In genomic region chr4:25113915-25114904, GRCh38 we compare ENCODE assay signal across 13 cellular contexts. TPM values are rescaled to one million over a fixed set of nuclear protein-coding genes. Genes with fewer than 3 reads are reported as not detected.
DNase-seq lines count a peak whose midpoint lies in the region; ATAC-seq, FAIRE-seq and TF ChIP-seq lines count a peak whose summit lies in the region.
"Had no signal": no experiment of that assay in that cellular context is flagged by ENCODE, and none has a peak within 500 bp of the region (broad histone marks: within the 10 kb centered on the region; RNA-seq: fewer than 3 reads in every experiment).

No MANE protein-coding gene starts in this region.

- TF ChIP-seq EP300 in HepG2 (IDR thresholded peaks at IDR 0.05; ENCODE audit: low read depth in 2 of 2, low read length in 2 of 2) (no peak), HepG2 (CRISPR knock-in tag; IDR thresholded peaks at IDR 0.05; ENCODE audit: borderline replicate concordance) (no peak)

- BruUV-seq in HepG2 (replicated peaks; lab: Mats Ljungman, UMichigan) = no TSS peak

- H3K4me2 ChIP-seq in HepG2 (ENCODE audit: low read depth, low read length) = no peak overlapping the region
- H3K4me2 ChIP-seq: KMS-11 had no signal

- FAIRE-seq in HepG2 (lab: Jason Lieb, UNC) = no peak
- no peak for FAIRE-seq in GM12891 (lab: Jason Lieb, UNC)
- FAIRE-seq: endometrium had no signal

- no peaks in the 10 kb centered on the region for H4K20me1 ChIP-seq in HepG2 (ENCODE audit: insufficient read depth, low read length)

- ATAC-seq in HepG2 (peak; percentile 34; the same call in 1 of the 3 replicates), right lobe of liver (no peak), SK-N-SH treated with all-trans-retinoic acid at 6 μM for 48 hours (peak; percentile 92)

- no peaks in the 10 kb centered on the region for H3K27me3 ChIP-seq in HepG2 (ENCODE audit: control insufficient read depth in 1 of 2, insufficient read depth in 2 of 2, low read length in 2 of 2)
- no peaks in the 10 kb centered on the region for H3K27me3 ChIP-seq in right lobe of liver
- no peaks in the 10 kb centered on the region for H3K27me3 ChIP-seq in vagina
- H3K27me3 ChIP-seq: cardiac muscle cell, upper lobe of left lung had no signal

- H3K27ac ChIP-seq in HepG2 (ENCODE audit: extremely low read length, insufficient read depth, low read length) = no peak overlapping the region
- no peak overlapping the region for H3K27ac ChIP-seq in right lobe of liver
- H3K27ac ChIP-seq in vagina = no peak overlapping the region
- H3K27ac ChIP-seq: cardiac muscle cell, KMS-11, upper lobe of left lung had no signal

- no peaks in the 10 kb centered on the region for H3K36me3 ChIP-seq in HepG2 (replicated peaks in 1 of 2; ENCODE audit: control insufficient read depth in 1 of 2, insufficient read depth in 2 of 2, low read length in 2 of 2)
- H3K36me3 ChIP-seq in right lobe of liver = no peaks in the 10 kb centered on the region
- no peaks in the 10 kb centered on the region for H3K36me3 ChIP-seq in vagina
- H3K36me3 ChIP-seq: cardiac muscle cell, upper lobe of left lung had no signal

- in situ Hi-C loops in HepG2 (cut with HindIII; ENCODE audit: extremely low pct_ligation_motif_present, low pct_unique_long_range_greater_than_20kb) = no loop called here

- no peak overlapping the region for H2AFZ ChIP-seq in HepG2 (ENCODE audit: low read length)

- intact Hi-C loops in HepG2 (cut with micrococcal nuclease; ENCODE audit: unreplicated experiment) = no loop called here
- intact Hi-C loops in right lobe of liver (cut with DNase I) = no loop called here
- intact Hi-C loops in vagina (cut with DNase I) = no loop called here

- TF ChIP-seq POLR2A in HepG2 (IDR thresholded peaks at IDR 0.05; ENCODE audit: insufficient read depth in 1 of 2, low read depth in 2 of 2, low read length in 2 of 2) = no peak
- no peak for TF ChIP-seq POLR2A in right lobe of liver (IDR thresholded peaks at IDR 0.05)
- no peak for TF ChIP-seq POLR2A in vagina (IDR thresholded peaks at IDR 0.05)
- TF ChIP-seq POLR2A in GM12891 (IDR thresholded peaks at IDR 0.05; ENCODE audit: low read depth, low read length) = no peak

- TF ChIP-seq RAD21 in HepG2 (CRISPR knock-in tag; IDR thresholded peaks at IDR 0.05) = no peak

- TF ChIP-seq CTCF in HepG2 (CRISPR knock-in tag; IDR thresholded peaks at IDR 0.05) (no peak), right lobe of liver (IDR thresholded peaks at IDR 0.05) (no peak), foreskin fibroblast (IDR thresholded peaks at IDR 0.05; ENCODE audit: low read depth, low read length) (no peak), vagina (IDR thresholded peaks at IDR 0.05) (no peak)

- H3K9ac ChIP-seq in HepG2 (ENCODE audit: insufficient read depth, low read depth, low read length) = no peak overlapping the region
- H3K9ac ChIP-seq: KMS-11 had no signal

- no peaks in the 10 kb centered on the region for H3K4me1 ChIP-seq in HepG2 (ENCODE audit: insufficient read depth, low read length)
- no peaks in the 10 kb centered on the region for H3K4me1 ChIP-seq in right lobe of liver
- no peaks in the 10 kb centered on the region for H3K4me1 ChIP-seq in vagina
- H3K4me1 ChIP-seq: upper lobe of left lung had no signal

- DNase-seq in HepG2 (ENCODE audit: low spot score) = no peak
- DNase-seq in right lobe of liver = no peak
- DNase-seq in foreskin fibroblast = peak; percentile 65 to 81
- DNase-seq in NCI-H510A treated with DMSO at 0.1 percent for 48 hours (lab: John Stamatoyannopoulos, UW) = no peak
- DNase-seq in vagina (ENCODE audit: extremely low spot score in 2 of 2) = no peak
- no peak for DNase-seq in superior temporal gyrus (ENCODE audit: extremely low spot score)
- DNase-seq in GM12891 (ENCODE audit: insufficient read length, low spot score) = no peak
- DNase-seq: midbrain had no signal

- H3K4me3 ChIP-seq in HepG2 (replicated peaks in 1 of 3; ENCODE audit: insufficient read depth in 1 of 3, low read depth in 2 of 3, low read length in 3 of 3) = no peak overlapping the region
- H3K4me3 ChIP-seq in right lobe of liver = no peak overlapping the region
- H3K4me3 ChIP-seq in foreskin fibroblast (ENCODE audit: low read depth in 1 of 2, low read length in 2 of 2) = no peak overlapping the region
- no peak overlapping the region for H3K4me3 ChIP-seq in vagina
- H3K4me3 ChIP-seq: cardiac muscle cell, upper lobe of left lung had no signal

- CTCF ChIA-PET in HepG2 (lab: Yijun Ruan, JAX; ENCODE audit: low intra/inter-chr PET ratio, low total read pairs) = no interaction called here

- POLR2A ChIA-PET in HepG2 (lab: Yijun Ruan, JAX) = no interaction called here

- H3K9me3 ChIP-seq in HepG2 (ENCODE audit: low read length) = no peaks in the 10 kb centered on the region
- no peaks in the 10 kb centered on the region for H3K9me3 ChIP-seq in right lobe of liver
- H3K9me3 ChIP-seq in vagina = no peaks in the 10 kb centered on the region
- H3K9me3 ChIP-seq: upper lobe of left lung had no signal

- 54% methylated on average over 12 of the region's 13 CpGs for WGBS in HepG2 (ENCODE audit: low lambda C conversion rate)
- WGBS in right lobe of liver (ENCODE audit: insufficient coverage, low coverage, low lambda C conversion rate, missing lambda C conversion rate) = 70% methylated on average over 8 of the region's 13 CpGs

- H3K79me2 ChIP-seq in HepG2 (ENCODE audit: insufficient read depth, low read length) = no peaks in the 10 kb centered on the region

TF ChIP-seq in HepG2, 621 proteins besides CTCF, POLR2A, EP300 and RAD21 (continues in another document):
- TF ChIP-seq ZBTB2 (CRISPR knock-in tag; IDR thresholded peaks at IDR 0.05; ENCODE audit: low read depth) = no peak

TF ChIP-seq in SK-N-SH treated with all-trans-retinoic acid at 6 μM for 48 hours, 23 proteins besides CTCF, POLR2A, EP300 and RAD21 (continues in another document):
- no peak for TF ChIP-seq BACH2 (CRISPR knock-in tag; IDR thresholded peaks at IDR 0.05; ENCODE audit: borderline replicate concordance)
- TF ChIP-seq CSDC2 (CRISPR knock-in tag; IDR thresholded peaks at IDR 0.05) = no peak
- no peak for TF ChIP-seq PATZ1 (CRISPR knock-in tag; IDR thresholded peaks at IDR 0.05; ENCODE audit: borderline replicate concordance)

TF ChIP-seq in GM12891, 5 proteins besides CTCF, POLR2A, EP300 and RAD21:
- no peak for TF ChIP-seq TAF1 (IDR thresholded peaks at IDR 0.05; ENCODE audit: low read depth, low read length)
- no peak for TF ChIP-seq POU2F2 (IDR thresholded peaks at IDR 0.05; ENCODE audit: low read depth, low read length)
- TF ChIP-seq PAX5 (IDR thresholded peaks at IDR 0.05; ENCODE audit: insufficient read depth, low read length, severe bottlenecking) = no peak
- TF ChIP-seq SPI1 (IDR thresholded peaks at IDR 0.05; ENCODE audit: low read depth, low read length) = no peak
- TF ChIP-seq POLR2AphosphoS5 (IDR thresholded peaks at IDR 0.05; ENCODE audit: low read depth, low read length) = no peak
TF ChIP-seq in GM12891: peak in this region for 0.

RNA-seq across cellular contexts. Expression of gene SEPSECS, which starts 46.0 kb away (rescaled TPM):
- 14.3 and 17.1 TPM in 2 replicates for total RNA-seq in HepG2 (2016; rRNA removed; fragmentation: Illumina TruSeq; extraction: Trizol)
- 33.7 and 40.0 TPM in 2 replicates for total RNA-seq in HepG2 (2016; cell fraction: cytosol; rRNA removed; fragmentation: Illumina TruSeq; extraction: Trizol; ENCODE audit: low read depth)
- 13.3 and 16.6 TPM in 2 replicates for total RNA-seq in HepG2 (2016; cell fraction: insoluble cytoplasmic fraction; rRNA removed; fragmentation: Illumina TruSeq; extraction: Trizol)
- total RNA-seq in HepG2 (2016; cell fraction: membrane; rRNA removed; fragmentation: Illumina TruSeq; extraction: Trizol) = 18.7 and 20.0 TPM in 2 replicates
- 20.9 and 21.1 TPM in 2 replicates for total RNA-seq in HepG2 (2016; cell fraction: nucleus; rRNA removed; fragmentation: Illumina TruSeq; extraction: Trizol)
- 8.2 and 9.4 TPM in 2 replicates for polyA plus RNA-seq in HepG2 (2011; rRNA removed)
- 3.3 and 4.8 TPM in 2 replicates for polyA plus RNA-seq in HepG2 (2011; cell fraction: cytosol; rRNA removed)
- polyA plus RNA-seq in HepG2 (2011; cell fraction: nucleus; rRNA removed) = 8.3 and 10.6 TPM in 2 replicates
- polyA plus RNA-seq in HepG2 (2012) = 10.0 and 14.1 TPM in 2 replicates
- polyA plus RNA-seq in HepG2 (2016; cell fraction: cytosol; fragmentation: Illumina TruSeq; extraction: Trizol; ENCODE audit: low read depth) = 0.59 and 0.72 TPM in 2 replicates
- polyA plus RNA-seq in HepG2 (2016; cell fraction: insoluble cytoplasmic fraction; fragmentation: Illumina TruSeq; extraction: Trizol; ENCODE audit: low read depth) = 7.3 and 8.6 TPM in 2 replicates
- 1.5 and 1.7 TPM in 2 replicates for polyA plus RNA-seq in HepG2 (2016; cell fraction: membrane; fragmentation: Illumina TruSeq; extraction: Trizol; ENCODE audit: low read depth)
- 14.0 and 14.4 TPM in 2 replicates for polyA plus RNA-seq in HepG2 (2016; cell fraction: nucleus; fragmentation: Illumina TruSeq; extraction: Trizol; ENCODE audit: insufficient read depth, low read depth)
- polyA minus RNA-seq in HepG2 (2011; rRNA and poly(A)+ RNA removed; ENCODE audit: low replicate concordance) = 4.3 and 5.5 TPM in 2 replicates
- polyA minus RNA-seq in HepG2 (2011; cell fraction: cytosol; rRNA and poly(A)+ RNA removed) = 9.5 and 17.6 TPM in 2 replicates
- 60.2 and 61.7 TPM in 2 replicates for polyA minus RNA-seq in HepG2 (2011; cell fraction: nucleus; rRNA and poly(A)+ RNA removed)
- total RNA-seq in right lobe of liver = 10 to 100 TPM; 17.0 to 26.6 (median 22.7) TPM
- 4.2 TPM for total RNA-seq in vagina
- 2.5 TPM for polyA plus RNA-seq in GM12891 (2012; ENCODE audit: low read depth, missing spikeins)

Comparison
In these comparisons a context has a peak if more than half of its experiments do, and no peak if none do; other contexts are left out.
1. ATAC-seq: peak in HepG2 (single experiment) and SK-N-SH treated with all-trans-retinoic acid at 6 μM for 48 hours (single experiment); none in right lobe of liver (0 of 4).
2. DNase-seq: peak in foreskin fibroblast (2 of 2); none in HepG2 (single experiment), right lobe of liver (0 of 3), NCI-H510A treated with DMSO at 0.1 percent for 48 hours (single experiment), vagina (0 of 2), superior temporal gyrus (single experiment) and GM12891 (single experiment).